Comparison of ENCODE assay signal across 17 cellular contexts in genomic region chr4:2083826-2084160, GRCh38. TPM values are rescaled to one million over a fixed set of nuclear protein-coding genes. Genes with fewer than 3 reads are reported as not detected.
DNase-seq lines count a peak whose midpoint lies in the region; ATAC-seq and TF ChIP-seq lines count a peak whose summit lies in the region.
"Had no signal": no experiment of that assay in that cellular context is flagged by ENCODE, and none has a peak within 500 bp of the region (broad histone marks: within the 10 kb centered on the region; RNA-seq: fewer than 3 reads in every experiment).

No MANE protein-coding gene starts in this region.

- H3K4me3 Mint-ChIP-seq in GM23338: no peak overlapping the region
- H3K4me3 Mint-ChIP-seq: CD4-positive, alpha-beta T cell had no signal

- no peak overlapping the region for H3K27ac Mint-ChIP-seq in GM23338
- H3K27ac Mint-ChIP-seq: CD4-positive, alpha-beta T cell had no signal

- no peaks in the 10 kb centered on the region; the same call in 2 of the 3 replicates for H3K36me3 Mint-ChIP-seq in GM23338 (ENCODE audit: low read depth)

- H3K4me2 ChIP-seq in BLaER1 (peak overlapping the region; percentile 76), GM23338 (no peak overlapping the region)

- ATAC-seq in gastrocnemius medialis (no peak), HG03457 (IDR thresholded peaks at IDR 0.05; ENCODE audit: unreplicated experiment) (no peak), HG03097 (IDR thresholded peaks at IDR 0.05; ENCODE audit: low FRiP score, unreplicated experiment) (no peak), GM23338 (no peak)

- in situ Hi-C loops in gastrocnemius medialis (cut with MboI; ENCODE audit: low sequenced_read_pairs in 4 of 4): no loop called here

- no peaks in the 10 kb centered on the region for H3K36me3 ChIP-seq in BLaER1
- no peaks in the 10 kb centered on the region for H3K36me3 ChIP-seq in gastrocnemius medialis
- no peaks in the 10 kb centered on the region for H3K36me3 ChIP-seq in GM23338 (ENCODE audit: insufficient read depth)

- H3K79me2 ChIP-seq in GM23338 (replicated peaks; ENCODE audit: insufficient read depth): no peaks in the 10 kb centered on the region

- H3K9me2 ChIP-seq in GM23338 (ENCODE audit: insufficient read depth): no peaks in the 10 kb centered on the region

- H3K4me1 Mint-ChIP-seq in GM23338: no peaks in the 10 kb centered on the region; the same call in 2 of the 3 replicates

- no peak for TF ChIP-seq POLR2A in gastrocnemius medialis (IDR thresholded peaks at IDR 0.05)

- H3K27me3 ChIP-seq in BLaER1 (no peaks in the 10 kb centered on the region), gastrocnemius medialis (no peaks in the 10 kb centered on the region), GM23338 (ENCODE audit: insufficient read depth) (no peaks in the 10 kb centered on the region)

- H3K27ac ChIP-seq in BLaER1 (no peak overlapping the region), gastrocnemius medialis (no peak overlapping the region), GM23338 (ENCODE audit: low read depth) (no peak overlapping the region)

- TF ChIP-seq CTCF in gastrocnemius medialis (IDR thresholded peaks at IDR 0.05 in 4 of 5, conservative IDR thresholded peaks at IDR 0.05 in 1 of 5) (no peak), GM23338 (conservative IDR thresholded peaks at IDR 0.05; ENCODE audit: low read depth in 2 of 2) (no peak)

- H2AFZ ChIP-seq in GM23338: no peak overlapping the region

- H4K20me1 ChIP-seq in BLaER1: no peaks in the 10 kb centered on the region
- no peaks in the 10 kb centered on the region for H4K20me1 ChIP-seq in GM23338 (replicated peaks; ENCODE audit: insufficient read depth)

- H3K4me1 ChIP-seq in BLaER1: peaks cover 59% of the 10 kb centered on the region
- no peaks in the 10 kb centered on the region for H3K4me1 ChIP-seq in gastrocnemius medialis
- no peaks in the 10 kb centered on the region for H3K4me1 ChIP-seq in GM23338 (ENCODE audit: insufficient read depth)

- DNase-seq in cerebellar cortex (ENCODE audit: low spot score) (peak; percentile 66), mesenteric fat pad (ENCODE audit: low spot score) (peak; percentile 89), gastrocnemius medialis (peak; percentile 0 to 8), hypothalamus (lab: John Stamatoyannopoulos, UW) (no peak), GM23338 (ENCODE audit: low spot score) (no peak)
- DNase-seq: AML-193; Calu3; CD4-positive, alpha-beta T cell; KBM-7; NCI-H1048; NCI-H226; NCI-H526; OCI-M1; RPMI8226 had no signal

- peaks cover 13% of the 10 kb centered on the region; the same call in 1 of the 2 replicates for H3K9me3 ChIP-seq in BLaER1
- no peaks in the 10 kb centered on the region for H3K9me3 ChIP-seq in gastrocnemius medialis

- no peak overlapping the region for H3K9ac ChIP-seq in BLaER1

- no peak overlapping the region for H3K4me3 ChIP-seq in BLaER1
- H3K4me3 ChIP-seq in gastrocnemius medialis: no peak overlapping the region
- no peak overlapping the region for H3K4me3 ChIP-seq in GM23338

- H3K27me3 Mint-ChIP-seq in GM23338 (ENCODE audit: insufficient read depth, low read depth, poor library complexity): peaks cover 10% of the 10 kb centered on the region
- H3K27me3 Mint-ChIP-seq: CD4-positive, alpha-beta T cell had no signal

- H3F3A ChIP-seq in GM23338 (replicated peaks; ENCODE audit: low read depth): no peaks in the 10 kb centered on the region

- H3K9me3 Mint-ChIP-seq in GM23338: no peaks in the 10 kb centered on the region
- H3K9me3 Mint-ChIP-seq: CD4-positive, alpha-beta T cell had no signal

- intact Hi-C loops in gastrocnemius medialis (cut with DNase I; ENCODE audit: low total_unique reads): no loop called here

TF ChIP-seq in GM23338, 12 proteins besides CTCF, POLR2A, EP300 and RAD21 (continues in another document):
- TF ChIP-seq JUNB (IDR thresholded peaks at IDR 0.05; ENCODE audit: unreplicated experiment) (no peak), EZH2 (IDR thresholded peaks at IDR 0.05; ENCODE audit: low read depth, unreplicated experiment) (no peak), CREB1 (CRISPR knock-in tag; IDR thresholded peaks at IDR 0.05; ENCODE audit: low read depth) (no peak), ZNF462 (CRISPR knock-in tag; IDR thresholded peaks at IDR 0.05) (no peak), EZH2phosphoT487 (IDR thresholded peaks at IDR 0.05; ENCODE audit: unreplicated experiment) (no peak), STAT1 (IDR thresholded peaks at IDR 0.05; ENCODE audit: unreplicated experiment) (no peak), ZNF114 (CRISPR knock-in tag; IDR thresholded peaks at IDR 0.05) (no peak), NANOG (IDR thresholded peaks at IDR 0.05; ENCODE audit: borderline replicate concordance) (no peak)

RNA-seq across cellular contexts. Expression of gene NAT8L, which starts 24.7 kb away (rescaled TPM):
- total RNA-seq in mesenteric fat pad (67.3 TPM), gastrocnemius medialis (1 to 10 TPM; 1.5 to 3.2 (median 1.8) TPM)
- total RNA-seq in GM23338 (2014; rRNA removed; shearing (Covaris generic)): 7.7 and 9.7 TPM in 2 replicates
- polyA plus RNA-seq in GM23338 (2016; fragmentation: Nextera tagmentation; extraction: Ambion mirVana): 1.6 and 1.7 TPM in 2 replicates
- total RNA-seq: CD4-positive, alpha-beta T cell had no signal

Comparison
In these comparisons a context has a peak if more than half of its experiments do, and no peak if none do; other contexts are left out.
1. DNase-seq: peak in cerebellar cortex (single experiment), mesenteric fat pad (single experiment) and gastrocnemius medialis (2 of 2); none in hypothalamus (0 of 51) and GM23338 (single experiment).